In the genomic region with DNA sequence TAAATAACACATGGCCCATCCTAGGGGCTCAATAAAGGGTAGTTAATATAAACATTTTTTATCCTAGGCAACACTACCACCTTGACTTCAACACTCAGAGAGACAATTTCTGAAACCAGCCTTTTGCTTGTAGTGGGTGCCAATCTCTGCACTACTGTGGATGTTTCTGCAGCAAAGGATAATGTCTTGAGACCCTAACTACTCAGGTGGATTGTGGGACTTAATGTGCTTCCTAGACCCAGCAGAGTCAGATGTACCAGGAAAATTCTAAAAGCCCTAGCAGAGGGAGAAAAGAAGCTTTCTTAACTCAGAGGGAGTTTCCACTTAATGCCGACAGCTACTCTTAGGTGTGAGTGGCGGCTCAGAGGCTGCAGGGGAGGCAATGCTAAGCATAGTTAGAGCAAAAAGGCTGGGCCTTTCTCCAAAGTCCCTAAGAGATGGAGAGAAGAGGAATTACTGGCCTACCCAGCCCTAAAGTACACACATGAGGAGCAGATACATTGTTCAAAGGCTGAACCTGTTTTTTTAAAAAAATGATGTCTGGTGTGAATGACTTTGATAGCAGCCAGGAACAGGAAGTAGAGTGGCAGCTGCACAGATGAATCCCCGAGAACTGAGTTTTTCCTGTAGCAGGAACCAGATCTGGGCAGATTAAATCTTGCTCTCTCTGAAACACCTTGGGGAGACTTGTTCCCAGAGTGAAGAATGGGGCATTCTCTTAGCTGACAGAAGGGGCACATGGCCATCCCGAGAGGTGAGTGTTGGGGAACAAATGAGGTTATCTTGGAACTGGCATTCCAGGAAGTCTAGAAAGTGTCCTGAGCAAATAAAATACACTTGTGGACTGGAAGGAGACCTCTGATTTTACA, we compare ENCODE assay signal across 11 cellular contexts. TPM values are rescaled to one million over a fixed set of nuclear protein-coding genes. Genes with fewer than 3 reads are reported as not detected.
DNase-seq lines count a peak whose midpoint lies in the region; ATAC-seq, FAIRE-seq and TF ChIP-seq lines count a peak whose summit lies in the region.
"Had no signal": no experiment of that assay in that cellular context is flagged by ENCODE, and none has a peak within 500 bp of the region (broad histone marks: within the 10 kb centered on the region; RNA-seq: fewer than 3 reads in every experiment).

No MANE protein-coding gene starts in this region.

- ATAC-seq in upper lobe of left lung (ENCODE audit: low FRiP score in 2 of 2): peak; percentile 64 to 91

- no peaks in the 10 kb centered on the region for H3K9me1 ChIP-seq in keratinocyte (ENCODE audit: control insufficient read depth, extremely low read depth, insufficient read depth, low read length)

- H3K9me3 ChIP-seq in SU-DHL-6 (ENCODE audit: insufficient read depth, low read length): peaks cover 1% of the 10 kb centered on the region; the same call in 1 of the 2 replicates
- H3K9me3 ChIP-seq in keratinocyte (ENCODE audit: control insufficient read depth, low read depth, low read length): no peaks in the 10 kb centered on the region
- H3K9me3 ChIP-seq in upper lobe of left lung: peaks cover 0 to 2% (median 0%) of the 10 kb centered on the region in 4 donors

- no peaks in the 10 kb centered on the region for H3K4me1 ChIP-seq in keratinocyte (ENCODE audit: control insufficient read depth, extremely low read depth, insufficient read depth, low read length)
- H3K4me1 ChIP-seq in upper lobe of left lung: peaks cover 0 to 18% (median 4%) of the 10 kb centered on the region in 4 donors

- peak; percentile 22 for DNase-seq in stimulated activated CD4-positive, alpha-beta T cell treated with anti-CD3 and anti-CD28 coated beads, Interleukin-15, amount 100 ng/mL, for 24 hours
- no peak for DNase-seq in stimulated activated CD4-positive, alpha-beta T cell treated with anti-CD3 and anti-CD28 coated beads, Interleukin-12 subunit alpha, Interleukin-12 subunit beta, amount 100 ng/mL, for 4 hours
- no peak for DNase-seq in keratinocyte (ENCODE audit: low read depth, low spot score)
- peak in 1 of 2 donors; percentile 75 for DNase-seq in upper lobe of left lung
- no peak for DNase-seq in cerebellum (ENCODE audit: low spot score)
- DNase-seq in amniotic stem cell (lab: John Stamatoyannopoulos, UW): no peak
- DNase-seq in AG08396 (ENCODE audit: low spot score): no peak
- DNase-seq: dorsolateral prefrontal cortex, posterior cingulate gyrus had no signal

- no peak for TF ChIP-seq POLR2A in upper lobe of left lung (IDR thresholded peaks at IDR 0.05)

- WGBS in upper lobe of left lung, 2 donors: 29 to 46% methylated on average over 4 of the region's 4 CpGs

- H3K4me3 ChIP-seq in SU-DHL-6 (ENCODE audit: insufficient read depth, low read length, poor library complexity, severe bottlenecking) (no peak overlapping the region), keratinocyte (ENCODE audit: control insufficient read depth in 2 of 3, extremely low read depth in 1 of 3, insufficient read depth in 2 of 3, low read depth in 1 of 3, low read length in 3 of 3) (no peak overlapping the region), upper lobe of left lung (no peak overlapping the region)
- H3K4me3 ChIP-seq: dorsolateral prefrontal cortex, SK-N-MC had no signal

- H3K4me2 ChIP-seq in SU-DHL-6 (ENCODE audit: low read depth, low read length, poor library complexity, severe bottlenecking) (peak overlapping the region; percentile 1), keratinocyte (ENCODE audit: control insufficient read depth, extremely low read depth, insufficient read depth, low read depth, low read length) (no peak overlapping the region)

- TF ChIP-seq EP300 in upper lobe of left lung (IDR thresholded peaks at IDR 0.05): no peak

- no peaks in the 10 kb centered on the region for H3K9me2 ChIP-seq in SU-DHL-6 (replicated peaks; ENCODE audit: insufficient read depth, low read length)

- dilution Hi-C loops in keratinocyte (cut with MboI; ENCODE audit: extremely low pct_ligation_motif_present, low sequenced_read_pairs): no loop called here

- no peaks in the 10 kb centered on the region for H3K27me3 ChIP-seq in SU-DHL-6 (ENCODE audit: low read length)
- no peaks in the 10 kb centered on the region for H3K27me3 ChIP-seq in keratinocyte (ENCODE audit: control insufficient read depth, extremely low read depth, insufficient read depth, low read length)
- H3K27me3 ChIP-seq in upper lobe of left lung: no peaks in the 10 kb centered on the region

- H4K20me1 ChIP-seq in SU-DHL-6 (ENCODE audit: low read depth, low read length) (no peaks in the 10 kb centered on the region), keratinocyte (ENCODE audit: control insufficient read depth, extremely low read depth, insufficient read depth, low read length) (no peaks in the 10 kb centered on the region)

- H3F3A ChIP-seq in SU-DHL-6 (ENCODE audit: insufficient read depth): no peaks in the 10 kb centered on the region

- H3K36me3 ChIP-seq in SU-DHL-6 (ENCODE audit: low read length) (no peaks in the 10 kb centered on the region), keratinocyte (ENCODE audit: control insufficient read depth in 2 of 2, extremely low read depth in 1 of 2, insufficient read depth in 2 of 2, low read length in 2 of 2) (no peaks in the 10 kb centered on the region), upper lobe of left lung (no peaks in the 10 kb centered on the region)

- H3K27ac ChIP-seq in SU-DHL-6 (ENCODE audit: low read depth, low read length): no peak overlapping the region
- H3K27ac ChIP-seq in keratinocyte (ENCODE audit: control insufficient read depth, insufficient read depth, low read length): no peak overlapping the region
- H3K27ac ChIP-seq in upper lobe of left lung: peak overlapping the region; percentile 60 to 72 (median 66)
- H3K27ac ChIP-seq: dorsolateral prefrontal cortex, SK-N-MC had no signal

- TF ChIP-seq CTCF in SU-DHL-6 (IDR thresholded peaks at IDR 0.05; ENCODE audit: insufficient read depth, low read length, poor library complexity, severe bottlenecking) (no peak), keratinocyte (optimal IDR thresholded peaks at IDR 0.05 in 1 of 3, IDR thresholded peaks at IDR 0.05 in 1 of 3, conservative IDR thresholded peaks at IDR 0.05 in 1 of 3; ENCODE audit: extremely low read depth in 1 of 3, insufficient read depth in 2 of 3, low read length in 3 of 3) (no peak), upper lobe of left lung (IDR thresholded peaks at IDR 0.05) (no peak)

- H3K79me2 ChIP-seq in SU-DHL-6 (ENCODE audit: insufficient read depth, low read length) (no peaks in the 10 kb centered on the region), keratinocyte (ENCODE audit: control insufficient read depth, insufficient read depth, low read length) (no peaks in the 10 kb centered on the region)

- H3K9ac ChIP-seq in SU-DHL-6 (ENCODE audit: low read length): no peak overlapping the region
- H3K9ac ChIP-seq in keratinocyte (ENCODE audit: control insufficient read depth, extremely low read depth, insufficient read depth, low read length): no peak overlapping the region

- peak overlapping the region; percentile 56 for H2AFZ ChIP-seq in SU-DHL-6 (ENCODE audit: low read depth, low read length, severe bottlenecking)
- peak overlapping the region; percentile 2 for H2AFZ ChIP-seq in keratinocyte (ENCODE audit: control insufficient read depth, low read length)

- FAIRE-seq in keratinocyte (lab: Jason Lieb, UNC): no peak

RNA-seq across cellular contexts. Expression of a gene that starts 33.5 kb away (rescaled TPM):
- polyA plus RNA-seq in keratinocyte: 18.3 to 34.9 TPM (median 19.4 TPM) in 3 replicates
- polyA plus RNA-seq in keratinocyte (2011; ENCODE audit: low read depth): 26.6 TPM
- polyA plus RNA-seq in keratinocyte (2011; cell fraction: cytosol; rRNA removed): 13.1 and 26.6 TPM in 2 replicates
- 27.7 and 38.7 TPM in 2 replicates for polyA plus RNA-seq in keratinocyte (2011; cell fraction: nucleus; rRNA removed)
- polyA plus RNA-seq in keratinocyte (2012; ENCODE audit: low replicate concordance): 27.2 and 28.0 TPM in 2 replicates
- polyA minus RNA-seq in keratinocyte: 5.0 to 34.5 TPM (median 16.3 TPM) in 3 replicates
- polyA minus RNA-seq in keratinocyte (2011; cell fraction: cytosol; rRNA and poly(A)+ RNA removed): 17.3 TPM
- 21.3 and 46.2 TPM in 2 replicates for polyA minus RNA-seq in keratinocyte (2011; cell fraction: nucleus; rRNA and poly(A)+ RNA removed)
- 10 to 100 TPM; 14.2 to 54.8 (median 38.1) TPM for total RNA-seq in upper lobe of left lung
- total RNA-seq in cerebellum: 57.1 TPM

Comparison
In these comparisons a context has a peak if more than half of its experiments do, and no peak if none do; other contexts are left out.
1. H3K27ac ChIP-seq: peak in upper lobe of left lung (4 of 4); none in SU-DHL-6 (single experiment) and keratinocyte (single experiment).